ENCODE assay signal across 1 cellular context in genomic region chr3:106204160-106204868, GRCh38.
TF ChIP-seq lines count a peak whose summit lies in the region.

No MANE protein-coding gene starts in this region.

TF ChIP-seq in GM12878, 131 proteins besides CTCF, POLR2A, EP300 and RAD21 (continued from another document):
- TF ChIP-seq, protein P1, sequence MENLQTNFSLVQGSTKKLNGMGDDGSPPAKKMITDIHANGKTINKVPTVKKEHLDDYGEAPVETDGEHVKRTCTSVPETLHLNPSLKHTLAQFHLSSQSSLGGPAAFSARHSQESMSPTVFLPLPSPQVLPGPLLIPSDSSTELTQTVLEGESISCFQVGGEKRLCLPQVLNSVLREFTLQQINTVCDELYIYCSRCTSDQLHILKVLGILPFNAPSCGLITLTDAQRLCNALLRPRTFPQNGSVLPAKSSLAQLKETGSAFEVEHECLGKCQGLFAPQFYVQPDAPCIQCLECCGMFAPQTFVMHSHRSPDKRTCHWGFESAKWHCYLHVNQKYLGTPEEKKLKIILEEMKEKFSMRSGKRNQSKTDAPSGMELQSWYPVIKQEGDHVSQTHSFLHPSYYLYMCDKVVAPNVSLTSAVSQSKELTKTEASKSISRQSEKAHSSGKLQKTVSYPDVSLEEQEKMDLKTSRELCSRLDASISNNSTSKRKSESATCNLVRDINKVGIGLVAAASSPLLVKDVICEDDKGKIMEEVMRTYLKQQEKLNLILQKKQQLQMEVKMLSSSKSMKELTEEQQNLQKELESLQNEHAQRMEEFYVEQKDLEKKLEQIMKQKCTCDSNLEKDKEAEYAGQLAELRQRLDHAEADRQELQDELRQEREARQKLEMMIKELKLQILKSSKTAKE (IDR thresholded peaks at IDR 0.05; ENCODE audit: low read depth, poor library complexity, severe bottlenecking), result no peak
- TF ChIP-seq MEF2A (IDR thresholded peaks at IDR 0.05; ENCODE audit: insufficient read depth, low read depth, low read length) (no peak), POU2F2 (IDR thresholded peaks at IDR 0.05; ENCODE audit: borderline replicate concordance, low read depth, low read length) (no peak)
